ENCODE assay signal across 12 cellular contexts in the genomic region with DNA sequence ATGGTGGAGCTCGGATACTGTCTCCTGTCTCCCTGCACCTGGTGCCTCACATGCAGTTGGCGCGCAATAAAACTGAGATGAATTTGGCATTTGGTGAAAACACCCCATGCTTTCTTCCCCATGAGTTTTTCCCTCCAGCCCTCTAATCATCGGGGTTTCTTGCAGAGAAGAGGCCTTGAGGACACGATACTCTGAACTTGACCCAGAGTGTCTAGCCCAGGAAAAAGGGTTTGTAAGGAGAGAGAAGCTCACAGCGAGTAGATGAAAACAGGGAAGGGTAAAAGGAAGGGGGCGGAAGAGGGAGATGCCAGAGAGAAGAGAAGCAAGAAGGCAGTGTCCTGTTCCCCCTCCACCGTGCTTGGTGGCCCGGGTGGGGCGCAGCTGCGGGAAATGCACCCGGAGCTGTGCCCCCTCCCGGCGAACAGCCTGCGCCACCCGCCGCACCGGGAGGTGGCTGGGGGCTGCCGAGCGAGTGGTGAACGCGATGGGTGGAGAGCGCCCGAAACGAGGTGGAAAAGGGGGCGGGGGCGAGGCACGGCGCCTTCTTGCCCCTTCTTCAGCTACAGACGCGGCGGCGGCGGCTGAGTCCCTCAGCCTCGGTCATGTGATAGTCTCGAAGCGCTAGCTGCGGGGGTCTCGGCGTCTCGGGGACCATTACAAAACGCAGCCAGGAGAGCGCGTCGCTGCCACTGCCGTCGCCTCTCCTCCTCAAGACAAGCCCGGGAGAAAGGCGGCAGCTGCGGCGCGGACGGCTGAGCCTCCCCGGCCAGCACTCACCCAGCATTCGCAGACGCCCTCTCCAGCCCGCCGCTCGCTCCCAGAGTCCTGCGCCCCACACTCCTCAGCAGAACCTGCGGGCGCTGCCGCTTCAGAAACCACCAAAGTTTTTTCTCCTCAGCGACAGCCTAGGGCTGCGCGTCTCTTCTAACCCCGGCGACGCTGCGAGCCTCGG. TPM values are rescaled to one million over a fixed set of nuclear protein-coding genes. Genes with fewer than 3 reads are reported as not detected.
A peak's percentile ranks its signal among the peaks of the same experiment; 100 is the strongest.
DNase-seq lines count a peak whose midpoint lies in the region; ATAC-seq and TF ChIP-seq lines count a peak whose summit lies in the region.
"Had no signal": no experiment of that assay in that cellular context is flagged by ENCODE, and none has a peak within 500 bp of the region (broad histone marks: within the 10 kb centered on the region; RNA-seq: fewer than 3 reads in every experiment).

No MANE protein-coding gene starts in this region.

- no peaks in the 10 kb centered on the region for H3K36me3 ChIP-seq in subcutaneous abdominal adipose tissue (ENCODE audit: control insufficient read depth in 5 of 5, insufficient read depth in 5 of 5, low read length in 5 of 5)
- no peaks in the 10 kb centered on the region for H3K36me3 ChIP-seq in effector memory CD4-positive, alpha-beta T cell (ENCODE audit: control insufficient read depth, insufficient read depth, low read length)

- no peak overlapping the region for H3K4me3 Mint-ChIP-seq in MCF 10A (ENCODE audit: unreplicated experiment)

- no peaks in the 10 kb centered on the region for H3K36me3 Mint-ChIP-seq in MCF 10A (ENCODE audit: insufficient read depth, unreplicated experiment)

- no peak overlapping the region for H3K27ac Mint-ChIP-seq in MCF 10A (ENCODE audit: low read depth, unreplicated experiment)

- no peaks in the 10 kb centered on the region for H3K4me1 Mint-ChIP-seq in MCF 10A (ENCODE audit: insufficient read depth, unreplicated experiment)

- H3K9me3 ChIP-seq in subcutaneous abdominal adipose tissue (ENCODE audit: control insufficient read depth in 5 of 5, low read length in 5 of 5) = no peaks in the 10 kb centered on the region
- H3K9me3 ChIP-seq in effector memory CD4-positive, alpha-beta T cell (ENCODE audit: control insufficient read depth, low read length) = no peaks in the 10 kb centered on the region

- CTCF ChIA-PET in MCF 10A (lab: Yijun Ruan, JAX) = no interaction called here

- peaks cover 85 to 97% (median 92%) of the 10 kb centered on the region in 5 donors for H3K27me3 ChIP-seq in subcutaneous abdominal adipose tissue (ENCODE audit: control insufficient read depth in 5 of 5, insufficient read depth in 4 of 5, low read length in 5 of 5)
- peaks cover 60% of the 10 kb centered on the region for H3K27me3 ChIP-seq in effector memory CD4-positive, alpha-beta T cell (replicated peaks; ENCODE audit: control insufficient read depth, insufficient read depth, low read length, poor library complexity, severe bottlenecking)

- peaks cover 0 to 73% (median 59%) of the 10 kb centered on the region in 5 donors for H3K4me1 ChIP-seq in subcutaneous abdominal adipose tissue (ENCODE audit: control insufficient read depth in 5 of 5, insufficient read depth in 5 of 5, low read length in 5 of 5)
- H3K4me1 ChIP-seq in effector memory CD4-positive, alpha-beta T cell (ENCODE audit: control insufficient read depth, insufficient read depth, low read length, poor library complexity, severe bottlenecking) = peaks cover 18% of the 10 kb centered on the region

- no peak for TF ChIP-seq CTCF in MCF 10A (IDR thresholded peaks at IDR 0.05; ENCODE audit: unreplicated experiment)

- H3K9me3 Mint-ChIP-seq in MCF 10A (ENCODE audit: unreplicated experiment) = no peaks in the 10 kb centered on the region

- DNase-seq in T47D (ENCODE audit: low read depth in 1 of 2, low spot score in 1 of 2) (peak; percentile 16 to 62), MCF 10A (ENCODE audit: unreplicated experiment) (no peak), SK-N-DZ (ENCODE audit: low spot score) (peak; percentile 44), islet precursor cell (peak; percentile 62), NCI-H187 (lab: John Stamatoyannopoulos, UW) (no peak)
- DNase-seq in effector memory CD4-positive, alpha-beta T cell = no peak
- DNase-seq: hippocampal formation, SIG-M5 had no signal

- POLR2A ChIA-PET in MCF 10A (lab: Yijun Ruan, JAX) = no interaction called here

- no peak overlapping the region for H3K9ac ChIP-seq in subcutaneous abdominal adipose tissue (ENCODE audit: low read length in 5 of 5)

- in situ Hi-C loops in T47D (cut with HindIII; ENCODE audit: low pct_unique_long_range_greater_than_20kb, low sequenced_read_pairs) = no loop called here

- ATAC-seq in GM21717 (IDR thresholded peaks at IDR 0.05; ENCODE audit: unreplicated experiment) = no peak

- no peak overlapping the region for H3K27ac ChIP-seq in subcutaneous abdominal adipose tissue (ENCODE audit: low read depth, low read length)
- H3K27ac ChIP-seq in effector memory CD4-positive, alpha-beta T cell (ENCODE audit: insufficient read depth, low read length, poor library complexity, severe bottlenecking) = no peak overlapping the region

- intact Hi-C loops in MCF 10A (cut with micrococcal nuclease) = no loop called here

- peaks cover 32% of the 10 kb centered on the region for H3K27me3 Mint-ChIP-seq in MCF 10A (ENCODE audit: insufficient read depth, unreplicated experiment)

- BruUV-seq in MCF 10A (replicated peaks; lab: Mats Ljungman, UMichigan) = no TSS peak

- peak overlapping the region in 4 of 5 donors; percentile 3 to 42 (median 14) for H3K4me3 ChIP-seq in subcutaneous abdominal adipose tissue (ENCODE audit: low read depth in 1 of 5, low read length in 5 of 5)
- no peak overlapping the region for H3K4me3 ChIP-seq in effector memory CD4-positive, alpha-beta T cell (ENCODE audit: insufficient read depth, low read depth, low read length, poor library complexity, severe bottlenecking)

RNA-seq across cellular contexts. Expression of gene FOXB2, which starts 1.1 kb away (rescaled TPM):
- total RNA-seq in MCF 10A (2022) = not detected in 2 replicates
- not detected in 2 replicates for polyA plus RNA-seq in SK-N-DZ (2014; cell fraction: cytosol; rRNA removed)
- polyA plus RNA-seq in SK-N-DZ (2014; cell fraction: nucleus; rRNA removed) = not detected in 2 replicates
- total RNA-seq: aorta, G401 had no signal
- polyA plus RNA-seq: aorta had no signal

Comparison
In these comparisons a context has a peak if more than half of its experiments do, and no peak if none do; other contexts are left out.
1. DNase-seq: peak in T47D (2 of 2), SK-N-DZ (single experiment) and islet precursor cell (single experiment); none in MCF 10A (single experiment), effector memory CD4-positive, alpha-beta T cell (0 of 3) and NCI-H187 (0 of 2).